In genomic region chr3:53219897-53220483, GRCh38 we compare ENCODE assay signal across 8 cellular contexts. TPM values are rescaled to one million over a fixed set of nuclear protein-coding genes. Genes with fewer than 3 reads are reported as not detected.
A peak's percentile ranks its signal among the peaks of the same experiment; 100 is the strongest.
DNase-seq lines count a peak whose midpoint lies in the region; ATAC-seq, FAIRE-seq and TF ChIP-seq lines count a peak whose summit lies in the region.

No MANE protein-coding gene starts in this region.

- peak overlapping the region; percentile 60 to 78; a peak in 5 of 6 replicates for H3K27ac ChIP-seq in A549

- H3K27ac Mint-ChIP-seq in activated CD4-positive, alpha-beta memory T cell treated with anti-CD3 and anti-CD28 coated beads, Interleukin-2, amount 10 ng/mL, durations not matched to agents 7 days and 5 days, result no peak overlapping the region
- H3K27ac Mint-ChIP-seq in memory B cell, result no peak overlapping the region

- H3K4me3 ChIP-seq in A549, result no peak overlapping the region

- POLR2A ChIA-PET in A549 (lab: Yijun Ruan, JAX), result interaction anchor here (1.4 kb wide), 1 partner anchor 128 kb away, joined by 4 read pairs; the partner anchor contains the start of gene DCP1A
- POLR2A ChIA-PET in activated CD4-positive, alpha-beta memory T cell treated with anti-CD3 and anti-CD28 coated beads, Interleukin-2, amount 10 ng/mL, durations not matched to agents 7 days and 5 days (lab: Charles Lee), result interaction anchor here (0.9 to 1.0 kb wide), 2 partner anchors 38 to 128 kb away, joined by 3 read pairs; partner anchors contain the start of gene DCP1A

- 19% methylated on average over 9 of the region's 10 CpGs for WGBS in A549 (ENCODE audit: missing lambda C conversion rate)

- TF ChIP-seq CTCF in A549 (IDR thresholded peaks at IDR 0.05), result peak; percentile 83

- peak; percentile 77 to 80 for TF ChIP-seq RAD21 in A549 (conservative IDR thresholded peaks at IDR 0.05 in 1 of 2, IDR thresholded peaks at IDR 0.05 in 1 of 2)

- TF ChIP-seq POLR2A in A549 (IDR thresholded peaks at IDR 0.05; ENCODE audit: low read length), result no peak

- peak; percentile 73 to 74 for ATAC-seq in A549
- peak; percentile 73 for ATAC-seq in GM18517 (IDR thresholded peaks at IDR 0.05; ENCODE audit: unreplicated experiment)
- peak; percentile 85 for ATAC-seq in HG03354 (IDR thresholded peaks at IDR 0.05; ENCODE audit: poor library complexity, severe bottlenecking, unreplicated experiment)
- ATAC-seq in memory B cell (ENCODE audit: low read depth), result peak; percentile 95

- peaks cover 3% of the 10 kb centered on the region for H3K36me3 Mint-ChIP-seq in activated CD4-positive, alpha-beta memory T cell treated with anti-CD3 and anti-CD28 coated beads, Interleukin-2, amount 10 ng/mL, durations not matched to agents 7 days and 5 days (ENCODE audit: low read depth)
- peaks cover 8% of the 10 kb centered on the region for H3K36me3 Mint-ChIP-seq in memory B cell

- no peak overlapping the region for H3K4me2 ChIP-seq in A549

- H3K4me1 Mint-ChIP-seq in activated CD4-positive, alpha-beta memory T cell treated with anti-CD3 and anti-CD28 coated beads, Interleukin-2, amount 10 ng/mL, durations not matched to agents 7 days and 5 days, result peaks cover 4% of the 10 kb centered on the region
- H3K4me1 Mint-ChIP-seq in memory B cell, result no peaks in the 10 kb centered on the region

- DNase-seq in A549 (ENCODE audit: low read depth in 1 of 2, low spot score in 1 of 2) (peak; percentile 74 to 90), NCI-H774 (lab: John Stamatoyannopoulos, UW) (peak; percentile 40), memory B cell (ENCODE audit: low spot score in 2 of 2) (peak; percentile 69 to 76)
- peak; percentile 87 for DNase-seq in activated CD4-positive, alpha-beta memory T cell treated with anti-CD3 and anti-CD28 coated beads, Interleukin-2, amount 10 ng/mL, durations not matched to agents 7 days and 5 days
- peak; percentile 65 for DNase-seq in effector CD4-positive, alpha-beta T cell
- peak; percentile 45 to 52 for DNase-seq in stimulated activated CD8-positive, alpha-beta memory T cell treated with anti-CD3 and anti-CD28 coated beads, Interleukin-2, amount 100 ng/mL, for 1 hour (ENCODE audit: low read depth in 2 of 2)

- TF ChIP-seq EP300 in A549 (IDR thresholded peaks at IDR 0.05), result no peak

- H3K9me3 Mint-ChIP-seq in activated CD4-positive, alpha-beta memory T cell treated with anti-CD3 and anti-CD28 coated beads, Interleukin-2, amount 10 ng/mL, durations not matched to agents 7 days and 5 days, result no peaks in the 10 kb centered on the region
- no peaks in the 10 kb centered on the region for H3K9me3 Mint-ChIP-seq in memory B cell

- H3K9me3 ChIP-seq in A549, result no peaks in the 10 kb centered on the region

- H3K4me3 Mint-ChIP-seq in activated CD4-positive, alpha-beta memory T cell treated with anti-CD3 and anti-CD28 coated beads, Interleukin-2, amount 10 ng/mL, durations not matched to agents 7 days and 5 days, result no peak overlapping the region
- H3K4me3 Mint-ChIP-seq in memory B cell, result no peak overlapping the region

- peaks cover 3% of the 10 kb centered on the region for H3K27me3 Mint-ChIP-seq in activated CD4-positive, alpha-beta memory T cell treated with anti-CD3 and anti-CD28 coated beads, Interleukin-2, amount 10 ng/mL, durations not matched to agents 7 days and 5 days
- H3K27me3 Mint-ChIP-seq in memory B cell, result no peaks in the 10 kb centered on the region

- FAIRE-seq in A549 (lab: Jason Lieb, UNC), result peak; percentile 91

- peaks cover 30% of the 10 kb centered on the region for H3K4me1 ChIP-seq in A549

- CTCF ChIA-PET in A549 (lab: Yijun Ruan, JAX), result interaction anchor here (0.6 to 7.4 kb wide), 25 partner anchors 8 to 490 kb away, joined by 3 to 69 read pairs (median 4); no protein-coding TSS in a partner anchor
- CTCF ChIA-PET in activated CD4-positive, alpha-beta memory T cell treated with anti-CD3 and anti-CD28 coated beads, Interleukin-2, amount 10 ng/mL, durations not matched to agents 7 days and 5 days (lab: Charles Lee), result interaction anchor here (0.6 to 1.8 kb wide), 16 partner anchors 10 to 490 kb away, joined by 3 to 6 read pairs (median 4); no protein-coding TSS in a partner anchor

TF ChIP-seq in A549, 52 proteins besides CTCF, POLR2A, EP300 and RAD21:
- TF ChIP-seq ESRRA (IDR thresholded peaks at IDR 0.05; ENCODE audit: borderline replicate concordance, low read length) (no peak), ZFP36 (IDR thresholded peaks at IDR 0.05; ENCODE audit: borderline replicate concordance, partially characterized antibody) (no peak), HOXA7 (CRISPR knock-in tag; IDR thresholded peaks at IDR 0.05) (peak; percentile 92), SMC3 (IDR thresholded peaks at IDR 0.05) (peak; percentile 61; the same call in 2 of the 3 replicates), JUN (IDR thresholded peaks at IDR 0.05) (peak; percentile 36 to 64; a peak in 4 of 5 replicates), KDM5A (IDR thresholded peaks at IDR 0.05) (no peak), TP53 (CRISPR knock-in tag; IDR thresholded peaks at IDR 0.05) (peak; percentile 89; the same call in 1 of the 2 replicates), EHF (CRISPR knock-in tag; IDR thresholded peaks at IDR 0.05) (no peak), MYC (IDR thresholded peaks at IDR 0.05; ENCODE audit: borderline replicate concordance, low read length) (0 out of 2 replicates have a peak, but pooled peaks have one; percentile 58), GATA3 (IDR thresholded peaks at IDR 0.05; ENCODE audit: borderline replicate concordance) (peak; percentile 29; the same call in 1 of the 2 replicates), FOSB (CRISPR knock-in tag; IDR thresholded peaks at IDR 0.05) (0 out of 2 replicates have a peak, but pooled peaks have one; percentile 40), CHD2 (IDR thresholded peaks at IDR 0.05; ENCODE audit: low read length, partially characterized antibody) (no peak)
- TF ChIP-seq, protein P1, sequence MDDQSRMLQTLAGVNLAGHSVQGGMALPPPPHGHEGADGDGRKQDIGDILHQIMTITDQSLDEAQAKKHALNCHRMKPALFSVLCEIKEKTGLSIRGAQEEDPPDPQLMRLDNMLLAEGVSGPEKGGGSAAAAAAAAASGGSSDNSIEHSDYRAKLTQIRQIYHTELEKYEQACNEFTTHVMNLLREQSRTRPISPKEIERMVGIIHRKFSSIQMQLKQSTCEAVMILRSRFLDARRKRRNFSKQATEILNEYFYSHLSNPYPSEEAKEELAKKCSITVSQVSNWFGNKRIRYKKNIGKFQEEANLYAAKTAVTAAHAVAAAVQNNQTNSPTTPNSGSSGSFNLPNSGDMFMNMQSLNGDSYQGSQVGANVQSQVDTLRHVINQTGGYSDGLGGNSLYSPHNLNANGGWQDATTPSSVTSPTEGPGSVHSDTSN (IDR thresholded peaks at IDR 0.05), result peak; percentile 78
- TF ChIP-seq, protein P2, sequence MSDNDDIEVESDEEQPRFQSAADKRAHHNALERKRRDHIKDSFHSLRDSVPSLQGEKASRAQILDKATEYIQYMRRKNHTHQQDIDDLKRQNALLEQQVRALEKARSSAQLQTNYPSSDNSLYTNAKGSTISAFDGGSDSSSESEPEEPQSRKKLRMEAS (IDR thresholded peaks at IDR 0.05), result peak; percentile 77

RNA-seq across cellular contexts. Expression of gene TKT, which starts 35.8 kb away (rescaled TPM):
- polyA plus RNA-seq in A549 (2011; rRNA removed), result 628 and 740 TPM in 2 replicates
- 788 and 1,278 TPM in 2 replicates for polyA plus RNA-seq in A549 (2012; cell fraction: cytosol; rRNA removed)
- polyA plus RNA-seq in A549 (2012; cell fraction: nucleus; rRNA removed), result 1,392 and 1,832 TPM in 2 replicates
- polyA plus RNA-seq in A549 (2017; fragmentation: RNase III; extraction: RNeasy Plus Mini Kit Qiagen cat#74134 plus additional on column Dnase treatment), result 1,284 to 1,468 TPM (median 1,457 TPM) in 3 replicates
- 615 and 777 TPM in 2 replicates for polyA minus RNA-seq in A549 (2011; rRNA and poly(A)+ RNA removed)
- 100 to 1,000 TPM; 238 to 240 TPM for total RNA-seq in activated CD4-positive, alpha-beta memory T cell treated with anti-CD3 and anti-CD28 coated beads, Interleukin-2, amount 10 ng/mL, durations not matched to agents 7 days and 5 days

RNA-seq across cellular contexts. Expression of gene PRKCD, which starts 59.0 kb away (rescaled TPM):
- polyA plus RNA-seq in A549 (2011; rRNA removed) (17.1 and 18.3 TPM in 2 replicates), A549 (2017; fragmentation: RNase III; extraction: RNeasy Plus Mini Kit Qiagen cat#74134 plus additional on column Dnase treatment) (10.1 to 11.0 TPM (median 10.2 TPM) in 3 replicates)
- 20.7 and 22.9 TPM in 2 replicates for polyA plus RNA-seq in A549 (2012; cell fraction: cytosol; rRNA removed)
- polyA plus RNA-seq in A549 (2012; cell fraction: nucleus; rRNA removed), result 23.1 and 25.8 TPM in 2 replicates
- polyA minus RNA-seq in A549 (2011; rRNA and poly(A)+ RNA removed), result 15.1 and 17.9 TPM in 2 replicates
- total RNA-seq in activated CD4-positive, alpha-beta memory T cell treated with anti-CD3 and anti-CD28 coated beads, Interleukin-2, amount 10 ng/mL, durations not matched to agents 7 days and 5 days, result 10 to 100 TPM; 23.4 to 24.8 TPM
